ENCODE assay signal across 18 cellular contexts in the genomic region with DNA sequence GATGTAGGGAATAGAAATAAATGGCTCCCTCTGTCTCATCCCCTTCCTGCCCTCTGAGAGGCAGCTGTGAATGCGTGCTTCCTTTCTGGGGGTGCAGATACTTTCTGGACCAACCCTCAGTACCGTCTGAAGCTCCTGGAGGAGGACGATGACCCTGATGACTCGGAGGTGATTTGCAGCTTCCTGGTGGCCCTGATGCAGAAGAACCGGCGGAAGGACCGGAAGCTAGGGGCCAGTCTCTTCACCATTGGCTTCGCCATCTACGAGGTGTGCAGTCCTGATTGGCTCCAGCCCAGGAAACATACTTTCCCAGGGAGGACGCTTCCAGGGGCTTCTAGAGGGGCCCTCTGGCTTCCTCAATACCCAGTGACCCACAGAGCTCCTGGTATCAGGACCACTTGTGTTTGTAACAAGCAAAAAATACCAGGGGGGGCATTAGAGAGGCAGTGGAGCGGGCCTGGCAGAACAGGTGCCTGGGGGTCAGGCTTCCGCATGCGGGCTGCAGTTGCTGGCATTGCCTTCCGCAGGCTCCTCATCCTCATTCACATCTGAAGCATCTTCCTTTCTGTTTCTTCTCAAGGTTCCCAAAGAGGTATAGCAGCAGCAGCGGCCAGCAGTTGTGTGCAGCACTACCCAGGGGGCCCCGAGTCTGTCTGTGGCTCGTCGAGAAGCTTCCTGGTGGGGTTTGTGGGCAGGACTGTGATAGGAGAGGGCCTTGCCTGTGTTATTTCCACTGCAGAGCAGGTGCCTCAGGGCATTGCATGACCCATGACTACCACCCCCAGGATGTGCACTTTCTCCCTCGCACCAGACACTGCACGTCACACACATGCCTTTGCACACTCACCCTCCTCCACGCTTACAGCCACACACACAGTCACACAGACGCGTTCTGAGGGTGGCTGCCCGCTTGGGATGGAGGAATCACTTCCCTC. TPM values are rescaled to one million over a fixed set of nuclear protein-coding genes. Genes with fewer than 3 reads are reported as not detected.
DNase-seq lines count a peak whose midpoint lies in the region; ATAC-seq, FAIRE-seq and TF ChIP-seq lines count a peak whose summit lies in the region.
"Had no signal": no experiment of that assay in that cellular context is flagged by ENCODE, and none has a peak within 500 bp of the region (broad histone marks: within the 10 kb centered on the region; RNA-seq: fewer than 3 reads in every experiment).

No MANE protein-coding gene starts in this region.

- no peak overlapping the region for H3K9ac ChIP-seq in kidney (ENCODE audit: low read length in 2 of 2)

- no peak for DNase-seq in activated CD4-positive, alpha-beta T cell treated with anti-CD3 and anti-CD28 coated beads, Interleukin-2, amount 10 ng/mL, durations not matched to agents 7 days and 5 days
- DNase-seq in activated CD4-positive, alpha-beta T cell treated with anti-CD3 and anti-CD28 coated beads for 48 hours: no peak
- DNase-seq in Jurkat, Clone E6-1 (ENCODE audit: low read depth, low spot score): peak; percentile 28
- DNase-seq in activated naive CD8-positive, alpha-beta T cell treated with anti-CD3 and anti-CD28 coated beads, Interleukin-2, amount 50 U/mL, for 24 hours: no peak
- DNase-seq in stimulated activated effector memory CD8-positive, alpha-beta T cell treated with anti-CD3 and anti-CD28 coated beads, Interleukin-12 subunit alpha, Interleukin-12 subunit beta, amount 100 ng/mL, for 72 hours (ENCODE audit: low spot score in 2 of 2): peak; percentile 6 to 61
- DNase-seq in kidney (no peak), body of pancreas (no peak)
- DNase-seq in activated effector memory CD4-positive, alpha-beta T cell treated with anti-CD3 and anti-CD28 coated beads, Interleukin-2, amount 50 U/mL, for 16 hours: no peak
- DNase-seq: activated CD4-positive, alpha-beta T cell treated with anti-CD3 and anti-CD28 coated beads, Interleukin-2, amount 50 U/mL, for 1 hour; DMS79; glutamatergic neuron; left lung; NCI-H1694 treated with DMSO at 0.1 percent for 48 hours; trophoblast cell had no signal

- no peaks in the 10 kb centered on the region for H3K27me3 Mint-ChIP-seq in activated CD4-positive, alpha-beta T cell treated with anti-CD3 and anti-CD28 coated beads, Interleukin-2, amount 10 ng/mL, durations not matched to agents 7 days and 5 days
- H3K27me3 Mint-ChIP-seq in activated naive CD8-positive, alpha-beta T cell treated with anti-CD3 and anti-CD28 coated beads, Interleukin-2, amount 50 U/mL, for 24 hours: no peaks in the 10 kb centered on the region

- no peaks in the 10 kb centered on the region for H3K9me3 Mint-ChIP-seq in activated CD4-positive, alpha-beta T cell treated with anti-CD3 and anti-CD28 coated beads, Interleukin-2, amount 10 ng/mL, durations not matched to agents 7 days and 5 days
- H3K9me3 Mint-ChIP-seq in activated naive CD8-positive, alpha-beta T cell treated with anti-CD3 and anti-CD28 coated beads, Interleukin-2, amount 50 U/mL, for 24 hours: no peaks in the 10 kb centered on the region
- no peaks in the 10 kb centered on the region for H3K9me3 Mint-ChIP-seq in stimulated activated effector memory CD8-positive, alpha-beta T cell treated with anti-CD3 and anti-CD28 coated beads, Interleukin-12 subunit alpha, Interleukin-12 subunit beta, amount 100 ng/mL, for 72 hours

- 81 to 89% methylated on average over 21 to 24 of the region's 24 CpGs for whole genome bisulfite sequencing in body of pancreas, 2 donors

- TF ChIP-seq CTCF in kidney (IDR thresholded peaks at IDR 0.05; ENCODE audit: borderline replicate concordance, extremely low read depth, insufficient read depth) (no peak), body of pancreas (IDR thresholded peaks at IDR 0.05) (no peak)

- CTCF ChIA-PET in activated CD4-positive, alpha-beta T cell treated with anti-CD3 and anti-CD28 coated beads, Interleukin-2, amount 10 ng/mL, durations not matched to agents 7 days and 5 days (lab: Charles Lee): interaction anchor here (0.7 to 0.9 kb wide), 2 partner anchors 25 to 200 kb away, joined by 3 read pairs; no protein-coding TSS in a partner anchor

- H3K27me3 ChIP-seq in body of pancreas: no peaks in the 10 kb centered on the region
- H3K27me3 ChIP-seq: ascending aorta, left lung had no signal

- H3K27ac ChIP-seq in kidney (ENCODE audit: low read depth in 2 of 2, low read length in 2 of 2) (no peak overlapping the region), body of pancreas (no peak overlapping the region)
- H3K27ac ChIP-seq: ascending aorta, left lung, SK-N-MC had no signal

- peaks cover 2% of the 10 kb centered on the region for H3K36me3 Mint-ChIP-seq in activated CD4-positive, alpha-beta T cell treated with anti-CD3 and anti-CD28 coated beads, Interleukin-2, amount 10 ng/mL, durations not matched to agents 7 days and 5 days (ENCODE audit: low read depth)
- H3K36me3 Mint-ChIP-seq in activated naive CD8-positive, alpha-beta T cell treated with anti-CD3 and anti-CD28 coated beads, Interleukin-2, amount 50 U/mL, for 24 hours (ENCODE audit: low read depth): no peaks in the 10 kb centered on the region
- H3K36me3 Mint-ChIP-seq in stimulated activated effector memory CD8-positive, alpha-beta T cell treated with anti-CD3 and anti-CD28 coated beads, Interleukin-12 subunit alpha, Interleukin-12 subunit beta, amount 100 ng/mL, for 72 hours: no peaks in the 10 kb centered on the region

- no peak for TF ChIP-seq POLR2A in body of pancreas (IDR thresholded peaks at IDR 0.05)

- H3K36me3 ChIP-seq in kidney (ENCODE audit: control insufficient read depth in 1 of 2, insufficient read depth in 2 of 2, low read length in 2 of 2): peaks cover 13 to 14% of the 10 kb centered on the region in 2 donors
- no peaks in the 10 kb centered on the region for H3K36me3 ChIP-seq in body of pancreas (replicated peaks in 1 of 2; ENCODE audit: insufficient read depth in 1 of 2, low read depth in 2 of 2)

- ATAC-seq in activated naive CD8-positive, alpha-beta T cell treated with anti-CD3 and anti-CD28 coated beads, Interleukin-2, amount 50 U/mL, for 24 hours: peak; percentile 55
- ATAC-seq in stimulated activated effector memory CD8-positive, alpha-beta T cell treated with anti-CD3 and anti-CD28 coated beads, Interleukin-12 subunit alpha, Interleukin-12 subunit beta, amount 100 ng/mL, for 72 hours: peak; percentile 71
- ATAC-seq in body of pancreas: no peak
- ATAC-seq: left lung had no signal

- H3K4me1 Mint-ChIP-seq in activated CD4-positive, alpha-beta T cell treated with anti-CD3 and anti-CD28 coated beads, Interleukin-2, amount 10 ng/mL, durations not matched to agents 7 days and 5 days: peaks cover 8% of the 10 kb centered on the region
- H3K4me1 Mint-ChIP-seq in activated naive CD8-positive, alpha-beta T cell treated with anti-CD3 and anti-CD28 coated beads, Interleukin-2, amount 50 U/mL, for 24 hours: no peaks in the 10 kb centered on the region
- peaks cover 27% of the 10 kb centered on the region for H3K4me1 Mint-ChIP-seq in stimulated activated effector memory CD8-positive, alpha-beta T cell treated with anti-CD3 and anti-CD28 coated beads, Interleukin-12 subunit alpha, Interleukin-12 subunit beta, amount 100 ng/mL, for 72 hours

- POLR2A ChIA-PET in activated CD4-positive, alpha-beta T cell treated with anti-CD3 and anti-CD28 coated beads, Interleukin-2, amount 10 ng/mL, durations not matched to agents 7 days and 5 days (lab: Charles Lee): no interaction called here

- H3K4me3 Mint-ChIP-seq in activated CD4-positive, alpha-beta T cell treated with anti-CD3 and anti-CD28 coated beads, Interleukin-2, amount 10 ng/mL, durations not matched to agents 7 days and 5 days: peak overlapping the region; percentile 53
- H3K4me3 Mint-ChIP-seq in activated naive CD8-positive, alpha-beta T cell treated with anti-CD3 and anti-CD28 coated beads, Interleukin-2, amount 50 U/mL, for 24 hours: no peak overlapping the region
- peak overlapping the region; percentile 63 for H3K4me3 Mint-ChIP-seq in stimulated activated effector memory CD8-positive, alpha-beta T cell treated with anti-CD3 and anti-CD28 coated beads, Interleukin-12 subunit alpha, Interleukin-12 subunit beta, amount 100 ng/mL, for 72 hours

- peaks cover 3 to 4% of the 10 kb centered on the region in 2 donors for H3K4me1 ChIP-seq in kidney (ENCODE audit: control insufficient read depth in 1 of 2, insufficient read depth in 1 of 2, low read depth in 1 of 2, low read length in 2 of 2)
- H3K4me1 ChIP-seq in body of pancreas: no peaks in the 10 kb centered on the region
- H3K4me1 ChIP-seq: ascending aorta, left lung had no signal

- H3K4me3 ChIP-seq in Jurkat, Clone E6-1 (ENCODE audit: low read length): no peak overlapping the region
- H3K4me3 ChIP-seq in kidney (ENCODE audit: low read length in 2 of 2) (no peak overlapping the region), body of pancreas (no peak overlapping the region)
- H3K4me3 ChIP-seq: ascending aorta, left lung, SK-N-MC, skin epidermis had no signal

- H3K27ac Mint-ChIP-seq in activated CD4-positive, alpha-beta T cell treated with anti-CD3 and anti-CD28 coated beads, Interleukin-2, amount 10 ng/mL, durations not matched to agents 7 days and 5 days: peak overlapping the region; percentile 60
- H3K27ac Mint-ChIP-seq in activated naive CD8-positive, alpha-beta T cell treated with anti-CD3 and anti-CD28 coated beads, Interleukin-2, amount 50 U/mL, for 24 hours: no peak overlapping the region
- peak overlapping the region; percentile 82 for H3K27ac Mint-ChIP-seq in stimulated activated effector memory CD8-positive, alpha-beta T cell treated with anti-CD3 and anti-CD28 coated beads, Interleukin-12 subunit alpha, Interleukin-12 subunit beta, amount 100 ng/mL, for 72 hours

- H3K9me3 ChIP-seq in kidney (ENCODE audit: control insufficient read depth in 1 of 2, low read length in 2 of 2): no peaks in the 10 kb centered on the region
- no peaks in the 10 kb centered on the region for H3K9me3 ChIP-seq in body of pancreas
- H3K9me3 ChIP-seq: ascending aorta, left lung had no signal

- no peak for FAIRE-seq in kidney (lab: Jason Lieb, UNC)
- FAIRE-seq: endometrium had no signal

- intact Hi-C loops in kidney (cut with DNase I) (no loop called here), body of pancreas (cut with DNase I) (no loop called here)

RNA-seq across cellular contexts. Expression of a gene that starts 42.5 kb away (rescaled TPM):
- total RNA-seq in activated CD4-positive, alpha-beta T cell treated with anti-CD3 and anti-CD28 coated beads, Interleukin-2, amount 10 ng/mL, durations not matched to agents 7 days and 5 days: 1 to 10 TPM; 5.3 to 5.5 TPM
- polyA plus RNA-seq in Jurkat, Clone E6-1 (2012; ENCODE audit: insufficient read depth, insufficient read length): 0.96 TPM
- total RNA-seq in kidney (12.9 TPM), body of pancreas (1 to 10 TPM; 6.3 to 9.6 TPM)
- 39.7 TPM for polyA plus RNA-seq in kidney (ENCODE audit: insufficient read depth, low read depth, low replicate concordance)

Comparison
In these comparisons a context has a peak if more than half of its experiments do, and no peak if none do; other contexts are left out.
1. DNase-seq: peak in Jurkat, Clone E6-1 (single experiment) and stimulated activated effector memory CD8-positive, alpha-beta T cell treated with anti-CD3 and anti-CD28 coated beads, Interleukin-12 subunit alpha, Interleukin-12 subunit beta, amount 100 ng/mL, for 72 hours (2 of 2); none in activated CD4-positive, alpha-beta T cell treated with anti-CD3 and anti-CD28 coated beads, Interleukin-2, amount 10 ng/mL, durations not matched to agents 7 days and 5 days (single experiment), activated CD4-positive, alpha-beta T cell treated with anti-CD3 and anti-CD28 coated beads for 48 hours (single experiment), activated naive CD8-positive, alpha-beta T cell treated with anti-CD3 and anti-CD28 coated beads, Interleukin-2, amount 50 U/mL, for 24 hours (single experiment), kidney (single experiment), body of pancreas (0 of 4) and activated effector memory CD4-positive, alpha-beta T cell treated with anti-CD3 and anti-CD28 coated beads, Interleukin-2, amount 50 U/mL, for 16 hours (single experiment).